In genomic region chr20:57435498-57436222, GRCh38 we compare ENCODE assay signal across 1 cellular context.
A peak's percentile ranks its signal among the peaks of the same experiment; 100 is the strongest.
TF ChIP-seq lines count a peak whose summit lies in the region.

No MANE protein-coding gene starts in this region.

TF ChIP-seq in HepG2, 621 proteins besides CTCF, POLR2A, EP300 and RAD21 (continued from another document and continues in another):
- TF ChIP-seq ZMYM2 (CRISPR knock-in tag; IDR thresholded peaks at IDR 0.05): no peak
- no peak; the same call in none of the 2 replicates for TF ChIP-seq SMC3 (IDR thresholded peaks at IDR 0.05; ENCODE audit: low read length)
- peak; percentile 60; the same call in 1 of the 2 replicates for TF ChIP-seq HMG20B (CRISPR knock-in tag; conservative IDR thresholded peaks at IDR 0.05)
- no peak for TF ChIP-seq ZEB1 (IDR thresholded peaks at IDR 0.05; ENCODE audit: insufficient replicate concordance, low read depth)
- TF ChIP-seq MAX (IDR thresholded peaks at IDR 0.05): peak; percentile 71
- no peak for TF ChIP-seq ZNF773 (CRISPR knock-in tag; IDR thresholded peaks at IDR 0.05; ENCODE audit: borderline replicate concordance)
- TF ChIP-seq, protein P1, sequence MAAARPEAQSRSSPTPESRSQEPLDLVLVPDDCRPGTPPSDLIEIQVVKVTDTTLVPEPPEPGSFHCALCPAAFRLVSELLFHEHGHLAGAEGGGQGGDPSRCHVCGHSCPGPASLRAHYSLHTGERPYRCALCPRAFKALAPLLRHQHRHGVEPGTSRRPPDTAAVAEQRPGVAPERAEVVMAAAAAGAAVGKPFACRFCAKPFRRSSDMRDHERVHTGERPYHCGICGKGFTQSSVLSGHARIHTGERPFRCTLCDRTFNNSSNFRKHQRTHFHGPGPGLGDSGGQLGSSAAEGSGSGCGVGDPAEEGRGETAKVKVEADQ (CRISPR knock-in tag; IDR thresholded peaks at IDR 0.05; ENCODE audit: borderline replicate concordance): peak; percentile 48; the same call in 1 of the 2 replicates
- no peak for TF ChIP-seq SP2 (CRISPR knock-in tag; IDR thresholded peaks at IDR 0.05)
- TF ChIP-seq ATF7-NPFF (CRISPR knock-in tag; IDR thresholded peaks at IDR 0.05; ENCODE audit: low read depth): no peak
- peak; percentile 69; the same call in 1 of the 2 replicates for TF ChIP-seq PHF21A (CRISPR knock-in tag; IDR thresholded peaks at IDR 0.05)
- 0 out of 2 replicates have a peak, but pooled peaks have one; percentile 62 for TF ChIP-seq NFATC3 (CRISPR knock-in tag; IDR thresholded peaks at IDR 0.05)
- TF ChIP-seq SUZ12 (IDR thresholded peaks at IDR 0.05; ENCODE audit: low read depth, low read length): no peak
- TF ChIP-seq ZBTB33 (CRISPR knock-in tag; IDR thresholded peaks at IDR 0.05): no peak; the same call in 1 of the 2 replicates
- no peak for TF ChIP-seq ZFP36L2 (CRISPR knock-in tag; IDR thresholded peaks at IDR 0.05)
- TF ChIP-seq U2AF1 (optimal IDR thresholded peaks at IDR 0.05; ENCODE audit: low read depth, low read length): no peak
- no peak for TF ChIP-seq ZNF460 (CRISPR knock-in tag; IDR thresholded peaks at IDR 0.05; ENCODE audit: borderline replicate concordance)
- TF ChIP-seq ISL2 (CRISPR knock-in tag; IDR thresholded peaks at IDR 0.05): no peak; the same call in none of the 2 replicates
- no peak for TF ChIP-seq HMGA1 (CRISPR knock-in tag; conservative IDR thresholded peaks at IDR 0.05)
- no peak for TF ChIP-seq DNMT1 (CRISPR knock-in tag; IDR thresholded peaks at IDR 0.05)
- no peak for TF ChIP-seq IRF2 (CRISPR knock-in tag; IDR thresholded peaks at IDR 0.05)
- TF ChIP-seq EEA1 (CRISPR knock-in tag; IDR thresholded peaks at IDR 0.05; ENCODE audit: borderline replicate concordance): no peak
- peak; percentile 53; the same call in 1 of the 2 replicates for TF ChIP-seq ZBTB7B (CRISPR knock-in tag; IDR thresholded peaks at IDR 0.05)
- no peak for TF ChIP-seq ZNF496 (CRISPR knock-in tag; IDR thresholded peaks at IDR 0.05; ENCODE audit: insufficient replicate concordance)
- no peak for TF ChIP-seq ZFAT (CRISPR knock-in tag; conservative IDR thresholded peaks at IDR 0.05)
- TF ChIP-seq GMEB1 (CRISPR knock-in tag; IDR thresholded peaks at IDR 0.05; ENCODE audit: borderline replicate concordance): peak; percentile 63; the same call in 1 of the 2 replicates
- TF ChIP-seq BORCS8-MEF2B (CRISPR knock-in tag; IDR thresholded peaks at IDR 0.05): no peak; the same call in 1 of the 2 replicates
- TF ChIP-seq ZNF629 (CRISPR knock-in tag; conservative IDR thresholded peaks at IDR 0.05): 0 out of 2 replicates have a peak, but pooled peaks have one; percentile 14
- TF ChIP-seq, protein P2, sequence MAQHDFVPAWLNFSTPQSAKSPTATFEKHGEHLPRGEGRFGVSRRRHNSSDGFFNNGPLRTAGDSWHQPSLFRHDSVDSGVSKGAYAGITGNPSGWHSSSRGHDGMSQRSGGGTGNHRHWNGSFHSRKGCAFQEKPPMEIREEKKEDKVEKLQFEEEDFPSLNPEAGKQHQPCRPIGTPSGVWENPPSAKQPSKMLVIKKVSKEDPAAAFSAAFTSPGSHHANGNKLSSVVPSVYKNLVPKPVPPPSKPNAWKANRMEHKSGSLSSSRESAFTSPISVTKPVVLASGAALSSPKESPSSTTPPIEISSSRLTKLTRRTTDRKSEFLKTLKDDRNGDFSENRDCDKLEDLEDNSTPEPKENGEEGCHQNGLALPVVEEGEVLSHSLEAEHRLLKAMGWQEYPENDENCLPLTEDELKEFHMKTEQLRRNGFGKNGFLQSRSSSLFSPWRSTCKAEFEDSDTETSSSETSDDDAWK (CRISPR knock-in tag; IDR thresholded peaks at IDR 0.05): no peak
- TF ChIP-seq, protein P3, sequence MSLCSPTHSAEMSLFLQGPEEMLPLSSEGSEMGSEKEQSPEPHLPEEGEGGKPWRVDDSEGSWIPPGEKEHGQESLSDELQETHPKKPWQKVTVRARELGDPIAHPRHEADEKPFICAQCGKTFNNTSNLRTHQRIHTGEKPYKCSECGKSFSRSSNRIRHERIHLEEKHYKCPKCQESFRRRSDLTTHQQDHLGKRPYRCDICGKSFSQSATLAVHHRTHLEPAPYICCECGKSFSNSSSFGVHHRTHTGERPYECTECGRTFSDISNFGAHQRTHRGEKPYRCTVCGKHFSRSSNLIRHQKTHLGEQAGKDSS (CRISPR knock-in tag; IDR thresholded peaks at IDR 0.05; ENCODE audit: borderline replicate concordance, low read depth): no peak
- TF ChIP-seq ZNF780A (CRISPR knock-in tag; IDR thresholded peaks at IDR 0.05): no peak
- TF ChIP-seq HIC2 (CRISPR knock-in tag; IDR thresholded peaks at IDR 0.05; ENCODE audit: low read depth): peak; percentile 97
- no peak for TF ChIP-seq STAT5B (CRISPR knock-in tag; IDR thresholded peaks at IDR 0.05)
- peak; percentile 67 for TF ChIP-seq ZNF501 (CRISPR knock-in tag; IDR thresholded peaks at IDR 0.05)
- TF ChIP-seq ZNF616 (CRISPR knock-in tag; IDR thresholded peaks at IDR 0.05; ENCODE audit: low read depth): 0 out of 2 replicates have a peak, but pooled peaks have one; percentile 21
- TF ChIP-seq KMT2B (CRISPR knock-in tag; IDR thresholded peaks at IDR 0.05): no peak
- no peak for TF ChIP-seq TP53 (CRISPR knock-in tag; conservative IDR thresholded peaks at IDR 0.05)
- TF ChIP-seq ZSCAN21 (CRISPR knock-in tag; IDR thresholded peaks at IDR 0.05; ENCODE audit: borderline replicate concordance): no peak
- peak; percentile 72 for TF ChIP-seq SKI (IDR thresholded peaks at IDR 0.05; ENCODE audit: partially characterized antibody)
- no peak for TF ChIP-seq HCFC1 (IDR thresholded peaks at IDR 0.05; ENCODE audit: low read depth, low read length)
- TF ChIP-seq ZNF598 (CRISPR knock-in tag; IDR thresholded peaks at IDR 0.05; ENCODE audit: borderline replicate concordance): peak; percentile 76; the same call in 1 of the 2 replicates
- TF ChIP-seq, protein P4, sequence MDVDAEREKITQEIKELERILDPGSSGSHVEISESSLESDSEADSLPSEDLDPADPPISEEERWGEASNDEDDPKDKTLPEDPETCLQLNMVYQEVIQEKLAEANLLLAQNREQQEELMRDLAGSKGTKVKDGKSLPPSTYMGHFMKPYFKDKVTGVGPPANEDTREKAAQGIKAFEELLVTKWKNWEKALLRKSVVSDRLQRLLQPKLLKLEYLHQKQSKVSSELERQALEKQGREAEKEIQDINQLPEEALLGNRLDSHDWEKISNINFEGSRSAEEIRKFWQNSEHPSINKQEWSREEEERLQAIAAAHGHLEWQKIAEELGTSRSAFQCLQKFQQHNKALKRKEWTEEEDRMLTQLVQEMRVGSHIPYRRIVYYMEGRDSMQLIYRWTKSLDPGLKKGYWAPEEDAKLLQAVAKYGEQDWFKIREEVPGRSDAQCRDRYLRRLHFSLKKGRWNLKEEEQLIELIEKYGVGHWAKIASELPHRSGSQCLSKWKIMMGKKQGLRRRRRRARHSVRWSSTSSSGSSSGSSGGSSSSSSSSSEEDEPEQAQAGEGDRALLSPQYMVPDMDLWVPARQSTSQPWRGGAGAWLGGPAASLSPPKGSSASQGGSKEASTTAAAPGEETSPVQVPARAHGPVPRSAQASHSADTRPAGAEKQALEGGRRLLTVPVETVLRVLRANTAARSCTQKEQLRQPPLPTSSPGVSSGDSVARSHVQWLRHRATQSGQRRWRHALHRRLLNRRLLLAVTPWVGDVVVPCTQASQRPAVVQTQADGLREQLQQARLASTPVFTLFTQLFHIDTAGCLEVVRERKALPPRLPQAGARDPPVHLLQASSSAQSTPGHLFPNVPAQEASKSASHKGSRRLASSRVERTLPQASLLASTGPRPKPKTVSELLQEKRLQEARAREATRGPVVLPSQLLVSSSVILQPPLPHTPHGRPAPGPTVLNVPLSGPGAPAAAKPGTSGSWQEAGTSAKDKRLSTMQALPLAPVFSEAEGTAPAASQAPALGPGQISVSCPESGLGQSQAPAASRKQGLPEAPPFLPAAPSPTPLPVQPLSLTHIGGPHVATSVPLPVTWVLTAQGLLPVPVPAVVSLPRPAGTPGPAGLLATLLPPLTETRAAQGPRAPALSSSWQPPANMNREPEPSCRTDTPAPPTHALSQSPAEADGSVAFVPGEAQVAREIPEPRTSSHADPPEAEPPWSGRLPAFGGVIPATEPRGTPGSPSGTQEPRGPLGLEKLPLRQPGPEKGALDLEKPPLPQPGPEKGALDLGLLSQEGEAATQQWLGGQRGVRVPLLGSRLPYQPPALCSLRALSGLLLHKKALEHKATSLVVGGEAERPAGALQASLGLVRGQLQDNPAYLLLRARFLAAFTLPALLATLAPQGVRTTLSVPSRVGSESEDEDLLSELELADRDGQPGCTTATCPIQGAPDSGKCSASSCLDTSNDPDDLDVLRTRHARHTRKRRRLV (CRISPR knock-in tag; IDR thresholded peaks at IDR 0.05): no peak
- TF ChIP-seq ZNF878 (CRISPR knock-in tag; IDR thresholded peaks at IDR 0.05): no peak
- no peak for TF ChIP-seq CREB3 (CRISPR knock-in tag; IDR thresholded peaks at IDR 0.05)
- TF ChIP-seq GFI1 (CRISPR knock-in tag; IDR thresholded peaks at IDR 0.05; ENCODE audit: borderline replicate concordance): no peak
- peak; percentile 37; the same call in 1 of the 2 replicates for TF ChIP-seq ZNF451 (CRISPR knock-in tag; IDR thresholded peaks at IDR 0.05)
- no peak for TF ChIP-seq ZNF343 (CRISPR knock-in tag; IDR thresholded peaks at IDR 0.05)
- no peak for TF ChIP-seq NCOA5 (CRISPR knock-in tag; IDR thresholded peaks at IDR 0.05)
- peak; percentile 61; the same call in 1 of the 2 replicates for TF ChIP-seq NCOA2 (CRISPR knock-in tag; IDR thresholded peaks at IDR 0.05)
- no peak for TF ChIP-seq JARID2 (CRISPR knock-in tag; IDR thresholded peaks at IDR 0.05; ENCODE audit: insufficient replicate concordance)
- TF ChIP-seq, protein P5, sequence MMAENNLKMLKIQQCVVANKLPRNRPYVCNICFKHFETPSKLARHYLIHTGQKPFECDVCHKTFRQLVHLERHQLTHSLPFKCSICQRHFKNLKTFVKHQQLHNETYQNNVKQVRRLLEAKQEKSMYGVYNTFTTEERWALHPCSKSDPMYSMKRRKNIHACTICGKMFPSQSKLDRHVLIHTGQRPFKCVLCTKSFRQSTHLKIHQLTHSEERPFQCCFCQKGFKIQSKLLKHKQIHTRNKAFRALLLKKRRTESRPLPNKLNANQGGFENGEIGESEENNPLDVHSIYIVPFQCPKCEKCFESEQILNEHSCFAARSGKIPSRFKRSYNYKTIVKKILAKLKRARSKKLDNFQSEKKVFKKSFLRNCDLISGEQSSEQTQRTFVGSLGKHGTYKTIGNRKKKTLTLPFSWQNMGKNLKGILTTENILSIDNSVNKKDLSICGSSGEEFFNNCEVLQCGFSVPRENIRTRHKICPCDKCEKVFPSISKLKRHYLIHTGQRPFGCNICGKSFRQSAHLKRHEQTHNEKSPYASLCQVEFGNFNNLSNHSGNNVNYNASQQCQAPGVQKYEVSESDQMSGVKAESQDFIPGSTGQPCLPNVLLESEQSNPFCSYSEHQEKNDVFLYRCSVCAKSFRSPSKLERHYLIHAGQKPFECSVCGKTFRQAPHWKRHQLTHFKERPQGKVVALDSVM (CRISPR knock-in tag; IDR thresholded peaks at IDR 0.05): no peak
- TF ChIP-seq SCMH1 (CRISPR knock-in tag; IDR thresholded peaks at IDR 0.05; ENCODE audit: borderline replicate concordance): no peak
- peak; percentile 42; the same call in 1 of the 2 replicates for TF ChIP-seq TCF7 (IDR thresholded peaks at IDR 0.05; ENCODE audit: low read depth)
- peak; percentile 73; the same call in 1 of the 2 replicates for TF ChIP-seq ZNF136 (CRISPR knock-in tag; IDR thresholded peaks at IDR 0.05; ENCODE audit: low read depth)
